Comparison of ENCODE assay signal across 9 cellular contexts in the genomic region with DNA sequence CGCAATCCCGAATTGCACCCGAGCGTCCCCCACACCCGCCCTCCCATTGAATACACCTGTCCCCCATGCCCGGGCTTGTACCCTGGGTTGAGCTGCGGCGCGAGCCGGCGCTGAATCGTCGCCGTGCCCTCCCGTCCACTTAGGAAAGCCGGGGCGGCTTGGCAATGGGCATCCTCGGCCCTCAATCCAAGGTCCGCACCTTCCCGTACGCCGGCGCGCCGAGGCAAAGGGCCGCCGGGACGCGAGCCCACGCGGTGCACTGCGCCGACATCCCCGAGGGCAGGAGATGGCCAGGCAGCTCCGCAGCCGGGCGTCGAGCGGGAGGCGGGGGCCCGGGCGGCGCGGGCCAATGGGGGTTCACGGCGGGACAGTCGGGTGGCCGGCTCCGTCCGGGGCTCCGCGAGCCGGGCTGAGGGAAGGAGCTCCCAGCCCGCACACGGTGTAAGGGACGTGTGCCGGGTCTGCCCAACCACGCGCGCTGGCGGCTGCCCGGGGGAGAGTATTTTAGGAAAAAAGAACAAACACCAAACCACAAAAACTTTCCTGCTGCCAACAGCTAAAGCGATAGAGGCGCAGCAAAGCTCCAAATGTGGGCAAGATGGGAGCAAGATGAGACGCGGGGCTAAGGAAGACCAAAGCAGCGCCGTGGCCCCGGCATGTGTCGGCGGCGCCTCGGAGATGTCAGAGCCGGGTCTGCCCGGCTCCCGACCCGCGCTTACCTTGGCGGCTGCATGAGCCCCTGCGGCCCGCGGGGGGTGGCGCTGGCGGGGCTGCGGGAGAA. TPM values are rescaled to one million over a fixed set of nuclear protein-coding genes. Genes with fewer than 3 reads are reported as not detected.
DNase-seq lines count a peak whose midpoint lies in the region; ATAC-seq and TF ChIP-seq lines count a peak whose summit lies in the region.
"Had no signal": no experiment of that assay in that cellular context is flagged by ENCODE, and none has a peak within 500 bp of the region (broad histone marks: within the 10 kb centered on the region; RNA-seq: fewer than 3 reads in every experiment).

No MANE protein-coding gene starts in this region.

- peaks cover 16 to 22% (median 19%) of the 10 kb centered on the region in 3 donors for H3K4me1 Mint-ChIP-seq in CD8-positive, alpha-beta memory T cell

- H3K4me3 ChIP-seq in CD8-positive, alpha-beta memory T cell (ENCODE audit: low read length) = peak overlapping the region; percentile 21
- H3K4me3 ChIP-seq in cardiac fibroblast (replicated peaks in 1 of 2; ENCODE audit: low read depth in 2 of 2, low read length in 2 of 2) (peak overlapping the region; percentile 14 to 19), lower leg skin (ENCODE audit: low read depth, poor library complexity, severe bottlenecking) (peak overlapping the region; percentile 34), tibial artery (peak overlapping the region; percentile 49 to 74)
- H3K4me3 ChIP-seq: K562 had no signal

- peaks cover 26% of the 10 kb centered on the region for H3K27me3 ChIP-seq in CD8-positive, alpha-beta memory T cell (ENCODE audit: insufficient read depth, low read length, poor library complexity, severe bottlenecking)
- H3K27me3 ChIP-seq in tibial artery = peaks cover 0 to 12% of the 10 kb centered on the region in 2 donors

- H3K27ac Mint-ChIP-seq in CD8-positive, alpha-beta memory T cell = peak overlapping the region in 2 of 8 donors; percentile 36 to 40

- no peaks in the 10 kb centered on the region for H3K36me3 ChIP-seq in CD8-positive, alpha-beta memory T cell (ENCODE audit: insufficient read depth, low read length)
- H3K36me3 ChIP-seq in tibial artery = no peaks in the 10 kb centered on the region

- H3K4me1 ChIP-seq in CD8-positive, alpha-beta memory T cell (ENCODE audit: insufficient read depth, low read length) = peaks cover 10% of the 10 kb centered on the region
- peaks cover 0 to 23% (median 15%) of the 10 kb centered on the region in 4 donors for H3K4me1 ChIP-seq in tibial artery

- no peaks in the 10 kb centered on the region for H3K9me3 Mint-ChIP-seq in CD8-positive, alpha-beta memory T cell

- H3K4me3 Mint-ChIP-seq in CD8-positive, alpha-beta memory T cell = peak overlapping the region; percentile 76 to 89 (median 85)

- peaks cover 48 to 71% of the 10 kb centered on the region in 2 donors for H3K27me3 Mint-ChIP-seq in CD8-positive, alpha-beta memory T cell

- TF ChIP-seq POLR2A in lower leg skin (IDR thresholded peaks at IDR 0.05) = no peak

- H3K27ac ChIP-seq in CD8-positive, alpha-beta memory T cell (ENCODE audit: low read depth, low read length) = no peak overlapping the region
- H3K27ac ChIP-seq in tibial artery = peak overlapping the region; percentile 37 to 62

- peak in 1 of 5 donors; percentile 16 for DNase-seq in CD8-positive, alpha-beta memory T cell
- DNase-seq in NCI-H748 (lab: John Stamatoyannopoulos, UW; ENCODE audit: unreplicated experiment) = peak; percentile 61
- peak; percentile 10 to 19 for DNase-seq in cardiac fibroblast (ENCODE audit: low read depth in 2 of 2)
- no peak for DNase-seq in lower leg skin (ENCODE audit: low spot score in 2 of 2)
- DNase-seq in tibial artery = peak in 1 of 2 donors; percentile 39
- DNase-seq in glomerular visceral epithelial cell (ENCODE audit: extremely low spot score) = no peak
- no peak for DNase-seq in HT-29 (ENCODE audit: low spot score)

- whole genome bisulfite sequencing in lower leg skin, 2 donors = 0 to 1% methylated on average over 41 to 73 of the region's 85 CpGs

- TF ChIP-seq CTCF in cardiac fibroblast (IDR thresholded peaks at IDR 0.05; ENCODE audit: low read depth, low read length) (no peak), lower leg skin (IDR thresholded peaks at IDR 0.05) (no peak), tibial artery (IDR thresholded peaks at IDR 0.05) (no peak)

- POLR2A ChIA-PET in CD8-positive, alpha-beta memory T cell (lab: Charles Lee) = interaction anchor here (0.8 to 1.5 kb wide), 2 partner anchors 41 to 1032 kb away, joined by 3 to 6 read pairs; no protein-coding TSS in a partner anchor

- CTCF ChIA-PET in CD8-positive, alpha-beta memory T cell (lab: Charles Lee) = interaction anchor here (0.7 to 2.5 kb wide), 34 partner anchors 10 to 1031 kb away, joined by 3 to 19 read pairs (median 4); no protein-coding TSS in a partner anchor

- H3K36me3 Mint-ChIP-seq in CD8-positive, alpha-beta memory T cell = peaks cover 0 to 2% (median 0%) of the 10 kb centered on the region in 3 donors

- peak; percentile 29 for ATAC-seq in GM21529 (IDR thresholded peaks at IDR 0.05; ENCODE audit: unreplicated experiment)

- no peaks in the 10 kb centered on the region for H3K9me3 ChIP-seq in CD8-positive, alpha-beta memory T cell (ENCODE audit: low read length)
- H3K9me3 ChIP-seq in tibial artery = no peaks in the 10 kb centered on the region

- intact Hi-C loops in lower leg skin (cut with DNase I; ENCODE audit: low total_unique reads) (loop anchor here (5.0 to 10.0 kb wide), 2 partner anchors 894 to 1026 kb away; no protein-coding TSS in a partner anchor), tibial artery (cut with DNase I; ENCODE audit: low total_unique reads) (no loop called here)

RNA-seq across cellular contexts. Expression of gene RGMA, which starts 0.6 kb away (rescaled TPM):
- under 1 TPM; 0.20 TPM for total RNA-seq in CD8-positive, alpha-beta memory T cell
- polyA plus RNA-seq in CD8-positive, alpha-beta memory T cell = not detected
- total RNA-seq in lower leg skin = 10 to 100 TPM in 3 of 4 donors, 1 to 10 TPM in 1; 9.5 to 28.2 (median 16.6) TPM
- total RNA-seq in HT-29 (2014; rRNA removed; shearing (Covaris generic)) = not detected in 2 replicates

Comparison
In these comparisons a context has a peak if more than half of its experiments do, and no peak if none do; other contexts are left out.
1. DNase-seq: peak in NCI-H748 (single experiment) and cardiac fibroblast (2 of 2); none in lower leg skin (0 of 2), glomerular visceral epithelial cell (single experiment) and HT-29 (single experiment).
2. RNA of gene RGMA, which starts 0.6 kb away (total RNA-seq): 9.5 to 28.2 TPM in lower leg skin; 0.20 TPM in CD8-positive, alpha-beta memory T cell and not detected in HT-29; every median in the first group is over 4 times any median in the second.
3. Peak in every context shown above with its lines, with median percentiles within 50 percentile points of each other: H3K4me3 ChIP-seq.